In genomic region chr17:72223816-72224215, GRCh38 we compare ENCODE assay signal across 18 cellular contexts.
A peak's percentile ranks its signal among the peaks of the same experiment; 100 is the strongest.
DNase-seq lines count a peak whose midpoint lies in the region; ATAC-seq, FAIRE-seq and TF ChIP-seq lines count a peak whose summit lies in the region.
"Had no signal": no experiment of that assay in that cellular context is flagged by ENCODE, and none has a peak within 500 bp of the region (broad histone marks: within the 10 kb centered on the region; RNA-seq: fewer than 3 reads in every experiment).

No MANE protein-coding gene starts in this region.

- H3K27me3 ChIP-seq in heart left ventricle, result peaks cover 0 to 31% (median 18%) of the 10 kb centered on the region in 9 donors
- H3K27me3 ChIP-seq in heart right ventricle, result peaks cover 0 to 38% (median 23%) of the 10 kb centered on the region in 7 donors

- no peak for ATAC-seq in heart left ventricle
- ATAC-seq in naive thymus-derived CD8-positive, alpha-beta T cell, result no peak
- ATAC-seq in heart right ventricle, result no peak
- ATAC-seq: K562 had no signal

- POLR2A ChIA-PET in naive thymus-derived CD8-positive, alpha-beta T cell (lab: Charles Lee), result no interaction called here

- H3K36me3 Mint-ChIP-seq in naive thymus-derived CD8-positive, alpha-beta T cell, result peaks cover 0 to 3% (median 0%) of the 10 kb centered on the region in 3 donors

- no peaks in the 10 kb centered on the region for H3K9me3 ChIP-seq in heart left ventricle
- H3K9me3 ChIP-seq in heart right ventricle, result no peaks in the 10 kb centered on the region

- TF ChIP-seq POLR2A in heart left ventricle (IDR thresholded peaks at IDR 0.05), result no peak

- no peak overlapping the region for H3K27ac Mint-ChIP-seq in naive thymus-derived CD8-positive, alpha-beta T cell
- H3K27ac Mint-ChIP-seq: CD4-positive, alpha-beta T cell; H9 had no signal

- H3K4me3 Mint-ChIP-seq in naive thymus-derived CD8-positive, alpha-beta T cell, result no peak overlapping the region
- H3K4me3 Mint-ChIP-seq: CD4-positive, alpha-beta T cell; H9 had no signal

- no peak overlapping the region for H3K27ac ChIP-seq in heart left ventricle
- H3K27ac ChIP-seq in heart right ventricle, result no peak overlapping the region
- H3K27ac ChIP-seq: C4-2B had no signal

- peak; percentile 40 for FAIRE-seq in HTR-8/SVneo (lab: Jason Lieb, UNC)
- FAIRE-seq: A204.1, K562 had no signal

- no peaks in the 10 kb centered on the region for H3K36me3 ChIP-seq in heart left ventricle
- H3K36me3 ChIP-seq in heart right ventricle, result no peaks in the 10 kb centered on the region

- H3K4me1 ChIP-seq in heart left ventricle (peaks cover 0 to 12% (median 0%) of the 10 kb centered on the region in 12 donors), heart right ventricle (peaks cover 0 to 10% (median 0%) of the 10 kb centered on the region in 9 donors)

- intact Hi-C loops in heart left ventricle (cut with DNase I), result no loop called here
- intact Hi-C loops in heart right ventricle (cut with DNase I), result no loop called here

- no peaks in the 10 kb centered on the region for H3K4me1 Mint-ChIP-seq in naive thymus-derived CD8-positive, alpha-beta T cell

- H3K9me3 Mint-ChIP-seq in naive thymus-derived CD8-positive, alpha-beta T cell, result peaks cover 0 to 24% (median 12%) of the 10 kb centered on the region in 9 donors

- WGBS in heart left ventricle, 4 donors, result 86 to 95% (median 93%) methylated on average over 10 of the region's 10 CpGs
- WGBS in heart right ventricle, 2 donors, result 92 to 94% methylated on average over 10 of the region's 10 CpGs

- no peak for TF ChIP-seq CTCF in epithelial cell of proximal tubule (conservative IDR thresholded peaks at IDR 0.05; ENCODE audit: low read depth, low read length)
- TF ChIP-seq CTCF in heart left ventricle (IDR thresholded peaks at IDR 0.05), result no peak
- TF ChIP-seq CTCF in heart right ventricle (IDR thresholded peaks at IDR 0.05), result no peak

- DNase-seq in HTR-8/SVneo (ENCODE audit: insufficient read length, low spot score), result no peak
- peak; percentile 65 for DNase-seq in epithelial cell of proximal tubule (ENCODE audit: low read depth)
- peak; percentile 90 for DNase-seq in kidney tubule cell (ENCODE audit: low spot score)
- peak; percentile 83 for DNase-seq in renal cortical epithelial cell (ENCODE audit: low read depth)
- no peak for DNase-seq in activated CD4-positive, alpha-beta T cell treated with anti-CD3 and anti-CD28 coated beads, Interleukin-2, amount 50 U/mL, for 48 hours
- no peak for DNase-seq in heart left ventricle
- no peak for DNase-seq in naive thymus-derived CD8-positive, alpha-beta T cell
- DNase-seq in heart right ventricle, result no peak
- DNase-seq: AML-193; Caco-2; CD4-positive, alpha-beta T cell; DMS79 treated with DMSO at 0.1 percent for 48 hours; GF-D8; GOT3; H9 had no signal

- H3K4me3 ChIP-seq in epithelial cell of proximal tubule (ENCODE audit: low read depth, low read length) (no peak overlapping the region), heart left ventricle (no peak overlapping the region), heart right ventricle (no peak overlapping the region)
- H3K4me3 ChIP-seq: K562 had no signal

- peaks cover 13 to 31% (median 18%) of the 10 kb centered on the region in 5 donors for H3K27me3 Mint-ChIP-seq in naive thymus-derived CD8-positive, alpha-beta T cell

Comparison
In these comparisons a context has a peak if more than half of its experiments do, and no peak if none do; other contexts are left out.
1. DNase-seq: peak in epithelial cell of proximal tubule (single experiment), kidney tubule cell (single experiment) and renal cortical epithelial cell (single experiment); none in HTR-8/SVneo (single experiment), activated CD4-positive, alpha-beta T cell treated with anti-CD3 and anti-CD28 coated beads, Interleukin-2, amount 50 U/mL, for 48 hours (0 of 2), heart left ventricle (0 of 5), naive thymus-derived CD8-positive, alpha-beta T cell (0 of 10) and heart right ventricle (0 of 2).